ENCODE assay signal across 24 cellular contexts in the genomic region with DNA sequence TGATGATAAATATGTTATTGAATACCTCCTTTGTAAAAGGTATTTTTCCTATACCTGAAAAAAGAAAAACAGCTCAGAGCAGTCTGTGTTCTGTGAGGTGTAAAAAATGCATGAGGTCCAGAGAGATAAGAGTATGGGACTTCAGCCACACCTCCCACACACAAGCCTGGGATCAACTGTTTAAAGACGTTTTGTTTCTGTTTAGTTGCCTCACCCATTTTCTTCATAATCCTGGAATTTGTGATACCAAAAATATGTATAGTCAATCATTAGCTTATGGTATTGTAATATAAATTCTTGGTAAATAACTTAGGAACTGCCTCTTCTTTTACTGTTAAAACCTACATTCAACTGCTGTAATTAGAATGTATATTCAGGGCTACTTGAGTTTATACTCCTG.
DNase-seq lines count a peak whose midpoint lies in the region; ATAC-seq, FAIRE-seq and TF ChIP-seq lines count a peak whose summit lies in the region.
"Had no signal": no experiment of that assay in that cellular context is flagged by ENCODE, and none has a peak within 500 bp of the region (broad histone marks: within the 10 kb centered on the region; RNA-seq: fewer than 3 reads in every experiment).

No MANE protein-coding gene starts in this region.

- H3K4me3 Mint-ChIP-seq in activated naive CD8-positive, alpha-beta T cell treated with anti-CD3 and anti-CD28 coated beads for 36 hours = no peak overlapping the region
- no peak overlapping the region for H3K4me3 Mint-ChIP-seq in activated naive CD8-positive, alpha-beta T cell treated with anti-CD3 and anti-CD28 coated beads, Interleukin-2, amount 50 U/mL, for 24 hours
- H3K4me3 Mint-ChIP-seq: activated CD4-positive, alpha-beta memory T cell treated with anti-CD3 and anti-CD28 coated beads for 36 hours; activated naive CD4-positive, alpha-beta T cell treated with anti-CD3 and anti-CD28 coated beads, Interleukin-2, amount 50 U/mL, for 24 hours; activated T-helper 17 cell treated with anti-CD3 and anti-CD28 coated beads, Interleukin-2, amount 50 U/mL, for 72 hours; naive thymus-derived CD8-positive, alpha-beta T cell had no signal

- no peak for FAIRE-seq in small intestine (lab: Jason Lieb, UNC)

- TF ChIP-seq CTCF in fibroblast of the aortic adventitia (IDR thresholded peaks at IDR 0.05; ENCODE audit: insufficient read depth, low read length) = no peak
- TF ChIP-seq CTCF in gastroesophageal sphincter (IDR thresholded peaks at IDR 0.05) = no peak

- no peak overlapping the region for H3K27ac ChIP-seq in small intestine (ENCODE audit: low read depth in 1 of 2, low read length in 1 of 2)
- H3K27ac ChIP-seq in gastroesophageal sphincter = no peak overlapping the region
- H3K27ac ChIP-seq: tibial nerve had no signal

- 14 to 54% (median 28%) methylated on average over 1 of the region's 1 CpG for WGBS in small intestine, 3 donors
- WGBS in gastroesophageal sphincter (ENCODE audit: low coverage in 1 of 2), 2 donors = 73 to 81% methylated on average over 1 of the region's 1 CpG

- peaks cover 10% of the 10 kb centered on the region for H3K9me3 Mint-ChIP-seq in activated naive CD8-positive, alpha-beta T cell treated with anti-CD3 and anti-CD28 coated beads for 36 hours
- H3K9me3 Mint-ChIP-seq in activated naive CD8-positive, alpha-beta T cell treated with anti-CD3 and anti-CD28 coated beads, Interleukin-2, amount 50 U/mL, for 24 hours = peaks cover 8% of the 10 kb centered on the region
- H3K9me3 Mint-ChIP-seq: activated naive CD4-positive, alpha-beta T cell treated with anti-CD3 and anti-CD28 coated beads, Interleukin-2, amount 50 U/mL, for 24 hours had no signal

- no peak for ATAC-seq in activated naive CD8-positive, alpha-beta T cell treated with anti-CD3 and anti-CD28 coated beads, Interleukin-2, amount 50 U/mL, for 24 hours
- ATAC-seq in HG02840 (IDR thresholded peaks at IDR 0.05; ENCODE audit: low FRiP score, unreplicated experiment) (no peak), gastroesophageal sphincter (no peak)
- ATAC-seq: activated T-helper 17 cell treated with anti-CD3 and anti-CD28 coated beads, Interleukin-2, amount 50 U/mL, for 72 hours; naive thymus-derived CD8-positive, alpha-beta T cell; Panc1 had no signal

- TF ChIP-seq EP300 in gastroesophageal sphincter (IDR thresholded peaks at IDR 0.05) = no peak

- in situ Hi-C loops in HAP-1 (cut with MboI; ENCODE audit: low sequenced_read_pairs) = no loop called here

- H3K4me3 ChIP-seq in adipocyte (ENCODE audit: low read length) (no peak overlapping the region), fibroblast of the aortic adventitia (ENCODE audit: low read depth, low read length) (no peak overlapping the region), small intestine (ENCODE audit: low read depth in 1 of 2, low read length in 2 of 2) (no peak overlapping the region), HAP-1 (no peak overlapping the region), gastroesophageal sphincter (no peak overlapping the region)
- H3K4me3 ChIP-seq: tibial nerve had no signal

- peak overlapping the region; percentile 55 for H3K27ac Mint-ChIP-seq in activated naive CD8-positive, alpha-beta T cell treated with anti-CD3 and anti-CD28 coated beads for 36 hours
- H3K27ac Mint-ChIP-seq in activated naive CD8-positive, alpha-beta T cell treated with anti-CD3 and anti-CD28 coated beads, Interleukin-2, amount 50 U/mL, for 24 hours = no peak overlapping the region
- H3K27ac Mint-ChIP-seq: activated CD4-positive, alpha-beta memory T cell treated with anti-CD3 and anti-CD28 coated beads for 36 hours; activated naive CD4-positive, alpha-beta T cell treated with anti-CD3 and anti-CD28 coated beads, Interleukin-2, amount 50 U/mL, for 24 hours; activated T-helper 17 cell treated with anti-CD3 and anti-CD28 coated beads, Interleukin-2, amount 50 U/mL, for 72 hours; naive thymus-derived CD8-positive, alpha-beta T cell had no signal

- DNase-seq in activated naive CD8-positive, alpha-beta T cell treated with anti-CD3 and anti-CD28 coated beads for 36 hours = no peak
- no peak for DNase-seq in activated naive CD8-positive, alpha-beta T cell treated with anti-CD3 and anti-CD28 coated beads, Interleukin-2, amount 50 U/mL, for 24 hours
- DNase-seq in adipocyte (ENCODE audit: low read depth) = peak; percentile 16
- peak; percentile 20 for DNase-seq in fibroblast of the aortic adventitia (ENCODE audit: low read depth)
- peak; percentile 58 for DNase-seq in small intestine
- no peak for DNase-seq in HAP-1 (ENCODE audit: low spot score in 2 of 2)
- DNase-seq: 8988T; activated CD4-positive, alpha-beta memory T cell treated with anti-CD3 and anti-CD28 coated beads for 36 hours; aorta; DMS53; GF-D8; glutamatergic neuron; naive thymus-derived CD8-positive, alpha-beta T cell; NCI-H1048; NCI-H1694 treated with DMSO at 0.1 percent for 48 hours; NCI-H2171; NCI-H524; occipital lobe had no signal

- no peak for TF ChIP-seq POLR2A in gastroesophageal sphincter (IDR thresholded peaks at IDR 0.05)

- H3K27me3 Mint-ChIP-seq in activated naive CD8-positive, alpha-beta T cell treated with anti-CD3 and anti-CD28 coated beads for 36 hours = no peaks in the 10 kb centered on the region
- no peaks in the 10 kb centered on the region for H3K27me3 Mint-ChIP-seq in activated naive CD8-positive, alpha-beta T cell treated with anti-CD3 and anti-CD28 coated beads, Interleukin-2, amount 50 U/mL, for 24 hours
- H3K27me3 Mint-ChIP-seq: activated CD4-positive, alpha-beta memory T cell treated with anti-CD3 and anti-CD28 coated beads for 36 hours; activated naive CD4-positive, alpha-beta T cell treated with anti-CD3 and anti-CD28 coated beads, Interleukin-2, amount 50 U/mL, for 24 hours; activated T-helper 17 cell treated with anti-CD3 and anti-CD28 coated beads, Interleukin-2, amount 50 U/mL, for 72 hours had no signal

- H3K4me1 Mint-ChIP-seq in activated naive CD8-positive, alpha-beta T cell treated with anti-CD3 and anti-CD28 coated beads for 36 hours = peaks cover 8% of the 10 kb centered on the region
- peaks cover 2% of the 10 kb centered on the region for H3K4me1 Mint-ChIP-seq in activated naive CD8-positive, alpha-beta T cell treated with anti-CD3 and anti-CD28 coated beads, Interleukin-2, amount 50 U/mL, for 24 hours
- H3K4me1 Mint-ChIP-seq: activated naive CD4-positive, alpha-beta T cell treated with anti-CD3 and anti-CD28 coated beads, Interleukin-2, amount 50 U/mL, for 24 hours; activated T-helper 17 cell treated with anti-CD3 and anti-CD28 coated beads, Interleukin-2, amount 50 U/mL, for 72 hours; naive thymus-derived CD8-positive, alpha-beta T cell had no signal

- no peaks in the 10 kb centered on the region for H3K36me3 Mint-ChIP-seq in activated naive CD8-positive, alpha-beta T cell treated with anti-CD3 and anti-CD28 coated beads for 36 hours
- no peaks in the 10 kb centered on the region for H3K36me3 Mint-ChIP-seq in activated naive CD8-positive, alpha-beta T cell treated with anti-CD3 and anti-CD28 coated beads, Interleukin-2, amount 50 U/mL, for 24 hours (ENCODE audit: low read depth)
- H3K36me3 Mint-ChIP-seq: activated CD4-positive, alpha-beta memory T cell treated with anti-CD3 and anti-CD28 coated beads for 36 hours; activated naive CD4-positive, alpha-beta T cell treated with anti-CD3 and anti-CD28 coated beads, Interleukin-2, amount 50 U/mL, for 24 hours; naive thymus-derived CD8-positive, alpha-beta T cell had no signal

- H3K36me3 ChIP-seq in adipocyte (ENCODE audit: control insufficient read depth, insufficient read depth, low read length, severe bottlenecking) = no peaks in the 10 kb centered on the region
- H3K36me3 ChIP-seq in small intestine (ENCODE audit: control insufficient read depth in 2 of 2, insufficient read depth in 2 of 2, low read length in 2 of 2) = no peaks in the 10 kb centered on the region
- no peaks in the 10 kb centered on the region for H3K36me3 ChIP-seq in HAP-1 (replicated peaks)
- H3K36me3 ChIP-seq in gastroesophageal sphincter = no peaks in the 10 kb centered on the region
- H3K36me3 ChIP-seq: tibial nerve had no signal

- no peak overlapping the region for H3K9ac ChIP-seq in adipocyte (ENCODE audit: low read length)

- H3K9me3 ChIP-seq in adipocyte (ENCODE audit: control insufficient read depth, low read length) (no peaks in the 10 kb centered on the region), small intestine (ENCODE audit: control insufficient read depth, low read depth) (no peaks in the 10 kb centered on the region), HAP-1 (no peaks in the 10 kb centered on the region), gastroesophageal sphincter (no peaks in the 10 kb centered on the region)
- H3K9me3 ChIP-seq: tibial nerve had no signal

- H3K27me3 ChIP-seq in adipocyte (replicated peaks; ENCODE audit: control insufficient read depth, insufficient read depth, low read length) (no peaks in the 10 kb centered on the region), small intestine (ENCODE audit: control insufficient read depth in 2 of 2, insufficient read depth in 2 of 2, low read length in 2 of 2) (no peaks in the 10 kb centered on the region), HAP-1 (ENCODE audit: low read depth) (no peaks in the 10 kb centered on the region), gastroesophageal sphincter (no peaks in the 10 kb centered on the region)
- H3K27me3 ChIP-seq: tibial nerve had no signal

- H3K4me1 ChIP-seq in adipocyte (ENCODE audit: control insufficient read depth, insufficient read depth, low read length) (peaks cover 18% of the 10 kb centered on the region), small intestine (ENCODE audit: control insufficient read depth in 2 of 2, insufficient read depth in 1 of 2, low read depth in 1 of 2, low read length in 1 of 2) (peaks cover 2 to 3% of the 10 kb centered on the region in 2 donors), HAP-1 (no peaks in the 10 kb centered on the region), gastroesophageal sphincter (no peaks in the 10 kb centered on the region)
- H3K4me1 ChIP-seq: tibial nerve had no signal

Comparison
In these comparisons a context has a peak if more than half of its experiments do, and no peak if none do; other contexts are left out.
1. DNase-seq: peak in adipocyte (single experiment), fibroblast of the aortic adventitia (single experiment) and small intestine (single experiment); none in activated naive CD8-positive, alpha-beta T cell treated with anti-CD3 and anti-CD28 coated beads for 36 hours (single experiment), activated naive CD8-positive, alpha-beta T cell treated with anti-CD3 and anti-CD28 coated beads, Interleukin-2, amount 50 U/mL, for 24 hours (single experiment) and HAP-1 (0 of 2).